12 cellular contexts compared by ENCODE assay signal in the genomic region with DNA sequence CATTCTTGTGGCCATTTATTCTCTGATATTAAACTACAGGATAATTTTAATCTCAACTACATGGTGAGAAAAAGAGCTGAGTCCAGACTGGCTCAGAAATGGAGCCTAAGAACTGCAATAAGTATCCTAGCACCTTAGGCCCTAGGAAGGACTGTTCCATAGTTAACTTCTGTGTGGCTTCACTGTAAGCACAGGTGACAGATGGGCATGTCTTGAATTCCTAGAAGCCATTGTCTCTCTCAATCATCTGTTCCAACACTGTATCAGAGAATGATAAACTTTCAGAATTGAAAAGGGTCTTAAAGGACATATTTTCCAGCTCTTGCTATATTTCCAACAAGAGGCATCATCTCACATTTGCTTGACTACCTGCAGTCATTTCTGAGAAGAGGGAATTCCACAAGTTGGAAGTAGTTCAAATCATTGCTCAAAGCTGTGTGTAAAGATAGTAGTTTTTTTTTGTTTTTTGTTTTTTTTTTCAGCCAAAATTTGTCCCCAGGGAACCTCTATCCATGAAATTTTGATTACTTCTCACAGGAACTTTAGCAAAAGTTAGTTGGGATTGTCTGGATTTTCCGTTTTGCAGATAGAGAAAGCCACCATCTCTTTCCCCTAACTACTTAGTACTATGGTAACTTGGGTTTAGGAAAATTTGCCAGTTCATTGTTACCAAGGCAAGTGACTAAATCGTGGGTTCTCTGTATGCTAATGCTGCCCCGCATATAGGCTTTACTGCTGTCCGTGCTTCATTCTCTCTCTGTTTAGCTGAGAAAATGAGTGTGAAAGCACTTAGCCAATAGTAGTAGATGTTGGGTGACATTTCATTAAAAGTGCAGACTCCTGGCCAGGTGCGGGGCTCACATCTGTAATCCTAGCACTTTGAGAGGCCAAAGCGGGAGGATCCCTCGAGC. TPM values are rescaled to one million over a fixed set of nuclear protein-coding genes. Genes with fewer than 3 reads are reported as not detected.
DNase-seq lines count a peak whose midpoint lies in the region; ATAC-seq, FAIRE-seq and TF ChIP-seq lines count a peak whose summit lies in the region.
"Had no signal": no experiment of that assay in that cellular context is flagged by ENCODE, and none has a peak within 500 bp of the region (broad histone marks: within the 10 kb centered on the region; RNA-seq: fewer than 3 reads in every experiment).

No MANE protein-coding gene starts in this region.

- intact Hi-C loops in sciatic nerve (cut with DNase I): no loop called here

- TF ChIP-seq POLR2A in GM12891 (IDR thresholded peaks at IDR 0.05; ENCODE audit: low read depth, low read length): no peak

- no peak for TF ChIP-seq CTCF in brain microvascular endothelial cell (IDR thresholded peaks at IDR 0.05; ENCODE audit: low read depth, low read length, missing control alignments)

- no peaks in the 10 kb centered on the region for H3K27me3 ChIP-seq in brain microvascular endothelial cell (replicated peaks)

- H3K36me3 ChIP-seq in KOPT-K1 (ENCODE audit: insufficient read depth, low read length): peaks cover 65% of the 10 kb centered on the region
- H3K36me3 ChIP-seq in brain microvascular endothelial cell (replicated peaks): no peaks in the 10 kb centered on the region

- H3K27ac ChIP-seq in KOPT-K1 (ENCODE audit: low read depth, low read length, poor library complexity, severe bottlenecking): peak overlapping the region; percentile 35
- peak overlapping the region; percentile 62 for H3K27ac ChIP-seq in brain microvascular endothelial cell

- H3K9me3 ChIP-seq in KOPT-K1 (ENCODE audit: insufficient read depth, low read length, poor library complexity, severe bottlenecking): no peaks in the 10 kb centered on the region

- DNase-seq in NCI-H2171 treated with DMSO at 0.1 percent for 48 hours (lab: John Stamatoyannopoulos, UW) (peak; percentile 14), NCI-H2171 (lab: John Stamatoyannopoulos, UW) (no peak), brain microvascular endothelial cell (no peak), sciatic nerve (ENCODE audit: low spot score) (no peak), mucosa of gallbladder (ENCODE audit: low spot score) (no peak), GM12891 (ENCODE audit: insufficient read length, low spot score) (no peak)
- DNase-seq: activated CD4-positive, CD25-positive, alpha-beta regulatory T cell; GDM1 had no signal

- FAIRE-seq in GM12891 (lab: Jason Lieb, UNC): no peak
- FAIRE-seq: colon had no signal

- in situ Hi-C loops in brain microvascular endothelial cell (cut with HindIII; ENCODE audit: low pct_ligation_motif_present, low sequenced_read_pairs): no loop called here

- peak; percentile 15 for ATAC-seq in sciatic nerve
- ATAC-seq in HG03521 (IDR thresholded peaks at IDR 0.05; ENCODE audit: unreplicated experiment): no peak

- no peak overlapping the region for H3K4me3 ChIP-seq in brain microvascular endothelial cell (ENCODE audit: low read depth, low read length)

TF ChIP-seq in GM12891, 5 proteins besides CTCF, POLR2A, EP300 and RAD21:
- TF ChIP-seq POLR2AphosphoS5 (IDR thresholded peaks at IDR 0.05; ENCODE audit: low read depth, low read length) (no peak), PAX5 (IDR thresholded peaks at IDR 0.05; ENCODE audit: insufficient read depth, low read length, severe bottlenecking) (no peak), POU2F2 (IDR thresholded peaks at IDR 0.05; ENCODE audit: low read depth, low read length) (no peak), TAF1 (IDR thresholded peaks at IDR 0.05; ENCODE audit: low read depth, low read length) (no peak), SPI1 (IDR thresholded peaks at IDR 0.05; ENCODE audit: low read depth, low read length) (no peak)
TF ChIP-seq in GM12891: peak in this region for 0.

RNA-seq across cellular contexts. Expression of a gene that starts 47.2 kb away (rescaled TPM):
- total RNA-seq in sciatic nerve: not detected
- total RNA-seq in mucosa of gallbladder: 11.2 TPM
- polyA plus RNA-seq in GM12891 (2012; ENCODE audit: low read depth, missing spikeins): not detected
- total RNA-seq: A172 had no signal

Comparison
In these comparisons a context has a peak if more than half of its experiments do, and no peak if none do; other contexts are left out.
1. RNA of a gene that starts 47.2 kb away (total RNA-seq): 11.2 TPM in mucosa of gallbladder (single experiment); not detected in sciatic nerve (single experiment); every median in the first group is over 10 times any median in the second.